Comparison of ENCODE assay signal across 1 cellular context in the genomic region with DNA sequence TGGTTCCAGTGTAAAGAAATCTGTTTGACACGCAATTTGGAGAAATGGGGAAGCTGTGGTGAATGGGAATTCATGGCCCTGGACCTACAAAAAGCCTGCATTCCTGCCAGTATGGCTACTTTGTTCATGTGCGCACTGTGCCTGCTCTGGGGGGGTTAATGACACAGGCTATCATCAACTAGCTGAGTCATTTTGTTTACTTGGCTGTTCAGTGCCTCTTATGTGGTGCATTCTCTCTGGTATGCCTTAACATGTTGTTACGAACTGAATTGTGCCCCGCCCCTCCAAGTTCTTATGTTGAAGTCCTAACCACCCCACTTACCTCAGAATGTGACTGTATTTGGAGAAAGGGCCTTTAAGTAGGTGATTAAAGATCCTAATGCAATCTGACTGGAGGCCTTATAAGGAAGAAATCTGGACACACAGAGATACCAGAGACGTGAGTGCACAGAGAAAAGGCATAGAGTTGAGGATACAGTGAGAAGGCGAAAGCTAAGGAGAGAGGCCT.
A peak's percentile ranks its signal among the peaks of the same experiment; 100 is the strongest.
TF ChIP-seq lines count a peak whose summit lies in the region.

No MANE protein-coding gene starts in this region.

TF ChIP-seq in HEK293, 187 proteins besides CTCF, POLR2A, EP300 and RAD21 (continued from another document):
- TF ChIP-seq, protein P1, sequence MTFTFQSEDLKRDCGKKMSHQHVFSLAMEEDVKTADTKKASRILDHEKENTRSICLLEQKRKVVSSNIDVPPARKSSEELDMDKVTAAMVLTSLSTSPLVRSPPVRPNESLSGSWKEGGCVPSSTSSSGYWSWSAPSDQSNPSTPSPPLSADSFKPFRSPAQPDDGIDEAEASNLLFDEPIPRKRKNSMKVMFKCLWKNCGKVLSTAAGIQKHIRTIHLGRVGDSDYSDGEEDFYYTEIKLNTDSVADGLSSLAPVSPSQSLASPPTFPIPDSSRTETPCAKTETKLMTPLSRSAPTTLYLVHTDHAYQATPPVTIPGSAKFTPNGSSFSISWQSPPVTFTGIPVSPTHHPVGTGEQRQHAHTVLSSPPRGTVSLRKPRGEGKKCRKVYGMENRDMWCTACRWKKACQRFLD (tag by site-specific recombination; IDR thresholded peaks at IDR 0.05), result no peak
- TF ChIP-seq, protein P2, sequence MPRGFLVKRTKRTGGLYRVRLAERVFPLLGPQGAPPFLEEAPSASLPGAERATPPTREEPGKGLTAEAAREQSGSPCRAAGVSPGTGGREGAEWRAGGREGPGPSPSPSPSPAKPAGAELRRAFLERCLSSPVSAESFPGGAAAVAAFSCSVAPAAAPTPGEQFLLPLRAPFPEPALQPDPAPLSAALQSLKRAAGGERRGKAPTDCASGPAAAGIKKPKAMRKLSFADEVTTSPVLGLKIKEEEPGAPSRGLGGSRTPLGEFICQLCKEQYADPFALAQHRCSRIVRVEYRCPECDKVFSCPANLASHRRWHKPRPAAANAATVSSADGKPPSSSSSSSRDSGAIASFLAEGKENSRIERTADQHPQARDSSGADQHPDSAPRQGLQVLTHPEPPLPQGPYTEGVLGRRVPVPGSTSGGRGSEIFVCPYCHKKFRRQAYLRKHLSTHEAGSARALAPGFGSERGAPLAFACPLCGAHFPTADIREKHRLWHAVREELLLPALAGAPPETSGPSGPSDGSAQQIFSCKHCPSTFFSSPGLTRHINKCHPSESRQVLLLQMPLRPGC (tag by site-specific recombination; IDR thresholded peaks at IDR 0.05), result peak; percentile 74
- peak; percentile 63 for TF ChIP-seq ZEB2 (tag by site-specific recombination; IDR thresholded peaks at IDR 0.05)
- TF ChIP-seq KLF10 (tag by site-specific recombination; IDR thresholded peaks at IDR 0.05), result peak; percentile 61
- TF ChIP-seq, protein P3, sequence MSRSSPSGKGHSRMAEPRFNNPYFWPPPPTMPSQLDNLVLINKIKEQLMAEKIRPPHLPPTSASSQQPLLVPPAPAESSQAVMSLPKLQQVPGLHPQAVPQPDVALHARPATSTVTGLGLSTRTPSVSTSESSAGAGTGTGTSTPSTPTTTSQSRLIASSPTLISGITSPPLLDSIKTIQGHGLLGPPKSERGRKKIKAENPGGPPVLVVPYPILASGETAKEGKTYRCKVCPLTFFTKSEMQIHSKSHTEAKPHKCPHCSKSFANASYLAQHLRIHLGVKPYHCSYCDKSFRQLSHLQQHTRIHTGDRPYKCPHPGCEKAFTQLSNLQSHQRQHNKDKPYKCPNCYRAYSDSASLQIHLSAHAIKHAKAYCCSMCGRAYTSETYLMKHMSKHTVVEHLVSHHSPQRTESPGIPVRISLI (tag by site-specific recombination; IDR thresholded peaks at IDR 0.05), result peak; percentile 57; the same call in 1 of the 2 replicates
- TF ChIP-seq, protein P4, sequence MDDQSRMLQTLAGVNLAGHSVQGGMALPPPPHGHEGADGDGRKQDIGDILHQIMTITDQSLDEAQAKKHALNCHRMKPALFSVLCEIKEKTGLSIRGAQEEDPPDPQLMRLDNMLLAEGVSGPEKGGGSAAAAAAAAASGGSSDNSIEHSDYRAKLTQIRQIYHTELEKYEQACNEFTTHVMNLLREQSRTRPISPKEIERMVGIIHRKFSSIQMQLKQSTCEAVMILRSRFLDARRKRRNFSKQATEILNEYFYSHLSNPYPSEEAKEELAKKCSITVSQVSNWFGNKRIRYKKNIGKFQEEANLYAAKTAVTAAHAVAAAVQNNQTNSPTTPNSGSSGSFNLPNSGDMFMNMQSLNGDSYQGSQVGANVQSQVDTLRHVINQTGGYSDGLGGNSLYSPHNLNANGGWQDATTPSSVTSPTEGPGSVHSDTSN (CRISPR knock-in tag; IDR thresholded peaks at IDR 0.05), result no peak
- no peak for TF ChIP-seq FEZF1 (tag by site-specific recombination; IDR thresholded peaks at IDR 0.05)
- peak; percentile 73 for TF ChIP-seq PRDM1 (tag by site-specific recombination; IDR thresholded peaks at IDR 0.05)
- TF ChIP-seq, protein P5, sequence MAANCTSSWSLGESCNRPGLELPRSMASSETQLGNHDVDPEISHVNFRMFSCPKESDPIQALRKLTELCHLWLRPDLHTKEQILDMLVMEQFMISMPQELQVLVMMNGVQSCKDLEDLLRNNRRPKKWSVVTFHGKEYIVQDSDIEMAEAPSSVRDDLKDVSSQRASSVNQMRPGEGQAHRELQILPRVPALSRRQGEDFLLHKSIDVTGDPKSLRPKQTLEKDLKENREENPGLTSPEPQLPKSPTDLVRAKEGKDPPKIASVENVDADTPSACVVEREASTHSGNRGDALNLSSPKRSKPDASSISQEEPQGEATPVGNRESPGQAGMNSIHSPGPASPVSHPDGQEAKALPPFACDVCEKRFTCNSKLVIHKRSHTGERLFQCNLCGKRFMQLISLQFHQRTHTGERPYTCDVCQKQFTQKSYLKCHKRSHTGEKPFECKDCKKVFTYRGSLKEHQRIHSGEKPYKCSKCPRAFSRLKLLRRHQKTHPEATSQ (tag by site-specific recombination; IDR thresholded peaks at IDR 0.05), result no peak
- no peak for TF ChIP-seq ZNF510 (tag by site-specific recombination; IDR thresholded peaks at IDR 0.05; ENCODE audit: insufficient replicate concordance)
- peak; percentile 88 for TF ChIP-seq GLIS1 (tag by site-specific recombination; IDR thresholded peaks at IDR 0.05)
- TF ChIP-seq, protein P6, sequence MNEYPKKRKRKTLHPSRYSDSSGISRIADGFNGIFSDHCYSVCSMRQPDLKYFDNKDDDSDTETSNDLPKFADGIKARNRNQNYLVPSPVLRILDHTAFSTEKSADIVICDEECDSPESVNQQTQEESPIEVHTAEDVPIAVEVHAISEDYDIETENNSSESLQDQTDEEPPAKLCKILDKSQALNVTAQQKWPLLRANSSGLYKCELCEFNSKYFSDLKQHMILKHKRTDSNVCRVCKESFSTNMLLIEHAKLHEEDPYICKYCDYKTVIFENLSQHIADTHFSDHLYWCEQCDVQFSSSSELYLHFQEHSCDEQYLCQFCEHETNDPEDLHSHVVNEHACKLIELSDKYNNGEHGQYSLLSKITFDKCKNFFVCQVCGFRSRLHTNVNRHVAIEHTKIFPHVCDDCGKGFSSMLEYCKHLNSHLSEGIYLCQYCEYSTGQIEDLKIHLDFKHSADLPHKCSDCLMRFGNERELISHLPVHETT (tag by site-specific recombination; IDR thresholded peaks at IDR 0.05), result peak; percentile 28; the same call in 1 of the 2 replicates
- 0 out of 2 replicates have a peak, but pooled peaks have one; percentile 46 for TF ChIP-seq ZNF24 (tag by site-specific recombination; IDR thresholded peaks at IDR 0.05)
- TF ChIP-seq ZSCAN16 (tag by site-specific recombination; IDR thresholded peaks at IDR 0.05), result no peak
- TF ChIP-seq SP3 (tag by site-specific recombination; IDR thresholded peaks at IDR 0.05), result peak; percentile 43
